8 cellular contexts compared by ENCODE assay signal in the genomic region with DNA sequence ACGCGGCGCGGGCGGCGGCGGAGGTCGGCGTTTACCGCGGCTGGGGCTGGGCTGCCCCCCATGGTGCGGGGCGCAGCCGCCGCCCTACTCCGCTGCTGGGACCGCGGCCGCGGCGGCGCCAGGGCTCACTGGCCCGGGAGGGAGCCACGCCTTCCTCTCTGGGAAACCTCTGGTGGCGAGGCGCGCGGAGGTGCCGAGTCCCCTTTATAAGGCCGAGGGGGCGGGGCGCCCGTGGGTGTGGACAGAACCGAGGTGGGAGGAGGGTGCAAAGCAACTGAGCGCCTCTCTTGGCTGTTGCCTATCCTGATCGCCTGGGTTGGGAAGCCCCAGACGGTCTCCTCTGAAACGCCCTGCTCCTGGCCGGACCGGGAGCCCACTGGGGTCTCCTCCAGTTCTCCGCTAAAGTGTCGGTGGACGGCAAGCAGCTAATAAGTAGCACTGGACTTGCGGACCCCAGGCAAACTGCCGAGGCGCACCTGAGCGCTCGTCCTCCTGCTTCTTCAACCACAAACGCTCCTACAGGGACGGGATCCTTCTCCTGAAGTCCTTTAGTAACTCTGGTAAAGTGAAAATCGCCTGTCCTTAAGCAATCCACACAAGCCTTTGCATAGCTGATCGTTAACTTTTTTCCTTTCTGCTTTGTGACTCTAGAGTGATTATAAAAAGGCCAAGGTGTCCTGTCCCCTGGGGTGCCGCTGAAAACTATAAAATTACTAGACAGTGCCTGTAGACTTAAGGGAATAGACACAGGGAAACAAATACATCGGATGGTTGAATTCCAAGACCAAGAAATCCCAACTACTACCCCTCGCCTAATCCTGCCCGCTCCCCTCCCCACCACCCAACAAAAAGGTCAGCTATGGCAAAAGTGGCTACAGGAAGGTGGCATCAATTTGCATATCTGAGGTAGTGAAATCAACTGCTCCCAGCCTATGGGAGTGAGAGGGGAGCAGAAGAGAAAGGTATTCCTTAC. TPM values are rescaled to one million over a fixed set of nuclear protein-coding genes. Genes with fewer than 3 reads are reported as not detected.
A peak's percentile ranks its signal among the peaks of the same experiment; 100 is the strongest.
DNase-seq lines count a peak whose midpoint lies in the region; ATAC-seq and TF ChIP-seq lines count a peak whose summit lies in the region.

Gene PTGER3, minus strand, starts transcription at position 182 of the 973 bp plus-strand sequence. CDS start 239 bp downstream, outside the sequence.

- H3K36me3 ChIP-seq in mammary epithelial cell (ENCODE audit: insufficient read depth, low read length) = no peaks in the 10 kb centered on the region

- peak within 1 kb of the TSS; percentile 91 for H2AFZ ChIP-seq in mammary epithelial cell (ENCODE audit: low read depth, low read length)

- no peaks in the 10 kb centered on the region for H4K20me1 ChIP-seq in mammary epithelial cell (ENCODE audit: insufficient read depth, low read length)

- peaks cover 13% of the 10 kb centered on the region for H3K4me1 ChIP-seq in mammary epithelial cell (ENCODE audit: insufficient read depth, low read length)

- H3K9me3 ChIP-seq in mammary epithelial cell (replicated peaks; ENCODE audit: insufficient read depth, low read length) = no peaks in the 10 kb centered on the region

- CTCF ChIA-PET in mammary epithelial cell (lab: Charles Lee; ENCODE audit: low non-redundant PET) = no interaction called here

- peak within 1 kb of the TSS; percentile 96 for H3K4me2 ChIP-seq in mammary epithelial cell (ENCODE audit: insufficient read depth, low read depth, low read length)

- H3K27ac ChIP-seq in HL-60 (replicated peaks) = no peak within 1 kb of the TSS
- no peak within 1 kb of the TSS for H3K27ac ChIP-seq in mammary epithelial cell (ENCODE audit: insufficient read depth, low read depth, low read length)

- H3K27me3 ChIP-seq in HL-60 (ENCODE audit: insufficient read depth, poor library complexity, severe bottlenecking) (peaks cover 35% of the 10 kb centered on the region), mammary epithelial cell (ENCODE audit: insufficient read depth, low read length) (peaks cover 22% of the 10 kb centered on the region)

- dilution Hi-C loops in mammary epithelial cell (cut with HindIII; ENCODE audit: low sequenced_read_pairs) = no loop called here

- WGBS in mammary epithelial cell (ENCODE audit: low coverage, missing lambda C conversion rate) = 20% methylated on average over 30 of the region's 56 CpGs

- H3K4me3 ChIP-seq in HL-60 (replicated peaks; ENCODE audit: insufficient read depth, low read length) = peak within 1 kb of the TSS; percentile 33
- H3K4me3 ChIP-seq in mammary epithelial cell (replicated peaks in 1 of 3; ENCODE audit: insufficient read depth in 1 of 3, low read depth in 2 of 3, low read length in 3 of 3) = peak within 1 kb of the TSS; percentile 31 to 40 (median 34)

- H3K79me2 ChIP-seq in mammary epithelial cell (ENCODE audit: insufficient read depth, low read length) = no peaks in the 10 kb centered on the region

- H3K9ac ChIP-seq in mammary epithelial cell (ENCODE audit: insufficient read depth, low read length) = no peak within 1 kb of the TSS

- no peak for TF ChIP-seq CTCF in GM13976 (IDR thresholded peaks at IDR 0.05; ENCODE audit: borderline replicate concordance, control extremely low read depth, extremely low read depth, insufficient read depth, missing control alignments)
- TF ChIP-seq CTCF in HL-60 (IDR thresholded peaks at IDR 0.05; ENCODE audit: insufficient read depth, low read length) = no peak
- TF ChIP-seq CTCF in mammary epithelial cell (conservative IDR thresholded peaks at IDR 0.05 in 1 of 2, IDR thresholded peaks at IDR 0.05 in 1 of 2; ENCODE audit: extremely low read depth in 1 of 2, insufficient read depth in 1 of 2, low read depth in 1 of 2, low read length in 2 of 2) = no peak

- intact Hi-C loops in mammary epithelial cell (cut with micrococcal nuclease) = loop anchor here (2.0 kb wide), 1 partner anchor 915 kb away; no protein-coding TSS in a partner anchor

- in situ Hi-C loops in GM13976 (cut with MboI; ENCODE audit: low sequenced_read_pairs, unreplicated experiment) = loop anchor here (25.0 kb wide), 1 partner anchor 361 kb away; no protein-coding TSS in a partner anchor
- in situ Hi-C loops in mammary epithelial cell (cut with MboI; ENCODE audit: low sequenced_read_pairs in 2 of 2) = loop anchor here (10.0 to 25.0 kb wide), 2 partner anchors 353 to 511 kb away; no protein-coding TSS in a partner anchor

- ATAC-seq in HG03571 (IDR thresholded peaks at IDR 0.05; ENCODE audit: unreplicated experiment) = no peak

- no TSS peak for BruUV-seq in mammary epithelial cell (replicated peaks; lab: Mats Ljungman, UMichigan)

- DNase-seq in GM13976 (ENCODE audit: low spot score) (peak; percentile 51), HL-60 (ENCODE audit: low read depth in 1 of 2, low spot score in 1 of 2) (peak in 1 of 2 experiments; percentile 22), T-helper 22 cell (ENCODE audit: low read depth) (peak; percentile 25), mammary epithelial cell (peak; percentile 12), left kidney (ENCODE audit: low read depth, low spot score) (peak; percentile 83), DMS114 treated with DMSO at 0.1 percent for 48 hours (lab: John Stamatoyannopoulos, UW; ENCODE audit: unreplicated experiment) (no peak)
- peak; percentile 23 for DNase-seq in stimulated activated CD8-positive, alpha-beta memory T cell treated with anti-CD3 and anti-CD28 coated beads, Interleukin-12 subunit alpha, Interleukin-12 subunit beta, amount 100 ng/mL, for 1 hour (ENCODE audit: low read depth)

RNA-seq across cellular contexts. Expression of gene PTGER3, which starts in this region (rescaled TPM):
- total RNA-seq in mammary epithelial cell = not detected
- polyA plus RNA-seq in mammary epithelial cell = not detected
- polyA minus RNA-seq in mammary epithelial cell = not detected

Comparison
In these comparisons a context has a peak if more than half of its experiments do, and no peak if none do; other contexts are left out.
1. Peak in DNase-seq, H3K4me3 ChIP-seq and H3K4me2 ChIP-seq in mammary epithelial cell; RNA of the gene not detected or under 1 TPM.